Comparison of ENCODE assay signal across 9 cellular contexts in genomic region chr9:100485196-100485595, GRCh38. TPM values are rescaled to one million over a fixed set of nuclear protein-coding genes. Genes with fewer than 3 reads are reported as not detected.
"Had no signal": no experiment of that assay in that cellular context is flagged by ENCODE, and none has a peak within 500 bp of the region (broad histone marks: within the 10 kb centered on the region; RNA-seq: fewer than 3 reads in every experiment).

No MANE protein-coding gene starts in this region.

- DNase-seq: GM23248, GOT3, H9, HCEC 1CT, IMR-90, KG1 had no signal

- H3K27ac ChIP-seq: GM23248 had no signal

- H3K9ac ChIP-seq: GM23248 had no signal

- ATAC-seq: K562 had no signal

- H3K9me3 Mint-ChIP-seq: H9 had no signal

- FAIRE-seq: HTR-8/SVneo, K562 had no signal

- H3K4me3 ChIP-seq: GM23248, K562 had no signal

- H3K4me3 Mint-ChIP-seq: H9 had no signal

- H2AFZ ChIP-seq: GM23248 had no signal

RNA-seq across cellular contexts. Expression of gene TMEFF1, which starts 12.2 kb away (rescaled TPM):
- total RNA-seq: HT-29 had no signal
